ENCODE assay signal across 8 cellular contexts in genomic region chr14:57692671-57693070, GRCh38.
DNase-seq lines count a peak whose midpoint lies in the region; ATAC-seq, FAIRE-seq and TF ChIP-seq lines count a peak whose summit lies in the region.

No MANE protein-coding gene starts in this region.

- no peak overlapping the region for H3K14ac ChIP-seq in mesenchymal stem cell (ENCODE audit: low read length in 2 of 2)

- H3K4me3 ChIP-seq in MM.1S (ENCODE audit: low read length) (no peak overlapping the region), astrocyte (ENCODE audit: insufficient read depth, low read depth, low read length) (no peak overlapping the region), mesenchymal stem cell (ENCODE audit: insufficient read depth in 1 of 2, low read depth in 1 of 2, low read length in 2 of 2) (no peak overlapping the region)

- no peaks in the 10 kb centered on the region for H4K20me1 ChIP-seq in MM.1S (ENCODE audit: insufficient read depth, low read length)
- H4K20me1 ChIP-seq in astrocyte (ENCODE audit: insufficient read depth, low read length), result no peaks in the 10 kb centered on the region

- H2AK5ac ChIP-seq in mesenchymal stem cell (ENCODE audit: low read length, severe bottlenecking), result no peak overlapping the region

- no peaks in the 10 kb centered on the region for H3K4me1 Mint-ChIP-seq in astrocyte (ENCODE audit: low read depth, unreplicated experiment)

- TF ChIP-seq CTCF in MM.1S (IDR thresholded peaks at IDR 0.05; ENCODE audit: low read length) (peak; percentile 40), astrocyte (IDR thresholded peaks at IDR 0.05; ENCODE audit: insufficient read depth, low read depth, low read length) (peak; percentile 70)

- H3K9me2 ChIP-seq in MM.1S (replicated peaks; ENCODE audit: insufficient read depth, low read length), result no peaks in the 10 kb centered on the region

- H3K79me2 ChIP-seq in MM.1S (ENCODE audit: low read length), result no peaks in the 10 kb centered on the region
- H3K79me2 ChIP-seq in astrocyte (ENCODE audit: insufficient read depth, low read length), result no peaks in the 10 kb centered on the region

- no peak overlapping the region for H3K4ac ChIP-seq in mesenchymal stem cell (ENCODE audit: low read depth in 1 of 2, low read length in 2 of 2)

- H3K9ac ChIP-seq in MM.1S (ENCODE audit: low read length), result no peak overlapping the region
- H3K9ac ChIP-seq in astrocyte (ENCODE audit: low read length), result no peak overlapping the region
- no peak overlapping the region for H3K9ac ChIP-seq in mesenchymal stem cell (ENCODE audit: low read length)

- no peak overlapping the region for H4K91ac ChIP-seq in mesenchymal stem cell (ENCODE audit: low read length)

- no peaks in the 10 kb centered on the region for H3K9me3 ChIP-seq in MM.1S (replicated peaks; ENCODE audit: insufficient read depth, low read length)
- no peaks in the 10 kb centered on the region for H3K9me3 ChIP-seq in astrocyte (ENCODE audit: insufficient read depth, low read depth, low read length)
- H3K9me3 ChIP-seq in mesenchymal stem cell (ENCODE audit: control insufficient read depth, low read length), result no peaks in the 10 kb centered on the region

- H2AFZ ChIP-seq in MM.1S (ENCODE audit: low read length) (no peak overlapping the region), astrocyte (ENCODE audit: low read depth, low read length) (no peak overlapping the region), mesenchymal stem cell (ENCODE audit: low read depth, low read length) (no peak overlapping the region)

- no peak overlapping the region for H4K8ac ChIP-seq in mesenchymal stem cell (ENCODE audit: low read length)

- no peak overlapping the region for H3K23ac ChIP-seq in mesenchymal stem cell (ENCODE audit: low read length in 2 of 2)

- H3K36me3 Mint-ChIP-seq in astrocyte (ENCODE audit: low read depth, unreplicated experiment), result no peaks in the 10 kb centered on the region

- H2BK5ac ChIP-seq in mesenchymal stem cell (ENCODE audit: low read depth, low read length, poor library complexity, severe bottlenecking), result no peak overlapping the region

- H3K27me3 ChIP-seq in MM.1S (replicated peaks; ENCODE audit: insufficient read depth, low read length) (no peaks in the 10 kb centered on the region), astrocyte (ENCODE audit: insufficient read depth, low read length) (no peaks in the 10 kb centered on the region), mesenchymal stem cell (ENCODE audit: control insufficient read depth in 1 of 2, insufficient read depth in 1 of 2, low read length in 2 of 2) (no peaks in the 10 kb centered on the region)

- no peaks in the 10 kb centered on the region for H3F3A ChIP-seq in MM.1S (ENCODE audit: insufficient read depth, low read length)

- no peak overlapping the region for H2BK120ac ChIP-seq in mesenchymal stem cell (ENCODE audit: low read depth, low read length)

- H3K79me1 ChIP-seq in mesenchymal stem cell (replicated peaks; ENCODE audit: low read length, poor library complexity, severe bottlenecking), result no peaks in the 10 kb centered on the region

- no peaks in the 10 kb centered on the region for H3K9me3 Mint-ChIP-seq in astrocyte (ENCODE audit: unreplicated experiment)

- no peak overlapping the region for H2BK12ac ChIP-seq in mesenchymal stem cell (ENCODE audit: low read length in 2 of 2)

- DNase-seq in GM04503 (ENCODE audit: low read depth), result peak; percentile 8
- peak; percentile 14 for DNase-seq in MM.1S
- DNase-seq in astrocyte (ENCODE audit: low read depth), result peak; percentile 40
- peak; percentile 21 for DNase-seq in mesenchymal stem cell
- no peak for DNase-seq in GOT3 (lab: John Stamatoyannopoulos, UW)

- H2BK15ac ChIP-seq in mesenchymal stem cell (ENCODE audit: low read depth, poor library complexity, severe bottlenecking), result no peak overlapping the region

- ATAC-seq in HG03342 (IDR thresholded peaks at IDR 0.05; ENCODE audit: unreplicated experiment), result no peak
- no peak for ATAC-seq in HG02610 (IDR thresholded peaks at IDR 0.05; ENCODE audit: unreplicated experiment)
- no peak for ATAC-seq in GM19397 (IDR thresholded peaks at IDR 0.05; ENCODE audit: unreplicated experiment)

- no peak overlapping the region for H3K18ac ChIP-seq in mesenchymal stem cell (ENCODE audit: low read depth in 1 of 2, low read length in 2 of 2)

- H3K4me1 ChIP-seq in MM.1S (ENCODE audit: low read length), result no peaks in the 10 kb centered on the region
- H3K4me1 ChIP-seq in astrocyte (ENCODE audit: insufficient read depth, low read length), result no peaks in the 10 kb centered on the region
- H3K4me1 ChIP-seq in mesenchymal stem cell (ENCODE audit: control insufficient read depth, insufficient read depth, low read depth, low read length), result no peaks in the 10 kb centered on the region

- H3K4me3 Mint-ChIP-seq in astrocyte (ENCODE audit: unreplicated experiment), result no peak overlapping the region

- H3K36me3 ChIP-seq in MM.1S (replicated peaks; ENCODE audit: insufficient read depth, low read length) (no peaks in the 10 kb centered on the region), astrocyte (ENCODE audit: insufficient read depth, low read length) (no peaks in the 10 kb centered on the region), mesenchymal stem cell (ENCODE audit: control insufficient read depth in 1 of 2, insufficient read depth in 2 of 2, low read depth in 1 of 2, low read length in 2 of 2) (no peaks in the 10 kb centered on the region)

- H3K27me3 Mint-ChIP-seq in astrocyte (ENCODE audit: low read depth, unreplicated experiment), result no peaks in the 10 kb centered on the region

- H3K4me2 ChIP-seq in MM.1S (ENCODE audit: low read depth, low read length) (no peak overlapping the region), astrocyte (ENCODE audit: low read length) (no peak overlapping the region), mesenchymal stem cell (ENCODE audit: low read length, poor library complexity, severe bottlenecking) (no peak overlapping the region)

- H3K27ac ChIP-seq in MM.1S (ENCODE audit: low read length) (no peak overlapping the region), astrocyte (ENCODE audit: low read depth, low read length) (no peak overlapping the region), mesenchymal stem cell (ENCODE audit: low read length, poor library complexity, severe bottlenecking) (no peak overlapping the region)

- no peak for FAIRE-seq in astrocyte (lab: Jason Lieb, UNC)

- H3K27ac Mint-ChIP-seq in astrocyte (ENCODE audit: unreplicated experiment), result no peak overlapping the region
